In genomic region chr1:43650306-43650941, GRCh38 we compare ENCODE assay signal across 8 cellular contexts. TPM values are rescaled to one million over a fixed set of nuclear protein-coding genes. Genes with fewer than 3 reads are reported as not detected.
A peak's percentile ranks its signal among the peaks of the same experiment; 100 is the strongest.
DNase-seq lines count a peak whose midpoint lies in the region; ATAC-seq and TF ChIP-seq lines count a peak whose summit lies in the region.

No MANE protein-coding gene starts in this region.

- peaks cover 5% of the 10 kb centered on the region for H3K36me3 Mint-ChIP-seq in activated naive CD4-positive, alpha-beta T cell treated with anti-CD3 and anti-CD28 coated beads, Interleukin-2, amount 50 U/mL, for 24 hours
- H3K36me3 Mint-ChIP-seq in glutamatergic neuron (ENCODE audit: unreplicated experiment): no peaks in the 10 kb centered on the region

- peaks cover 33% of the 10 kb centered on the region for H3K4me1 Mint-ChIP-seq in activated naive CD4-positive, alpha-beta T cell treated with anti-CD3 and anti-CD28 coated beads, Interleukin-2, amount 50 U/mL, for 24 hours
- H3K4me1 Mint-ChIP-seq in glutamatergic neuron (ENCODE audit: low read depth, unreplicated experiment): peaks cover 14% of the 10 kb centered on the region

- peak overlapping the region; percentile 92 for H3K27ac Mint-ChIP-seq in activated naive CD4-positive, alpha-beta T cell treated with anti-CD3 and anti-CD28 coated beads, Interleukin-2, amount 50 U/mL, for 24 hours
- H3K27ac Mint-ChIP-seq in glutamatergic neuron (ENCODE audit: unreplicated experiment): peak overlapping the region; percentile 98

- H3K4me3 Mint-ChIP-seq in activated naive CD4-positive, alpha-beta T cell treated with anti-CD3 and anti-CD28 coated beads, Interleukin-2, amount 50 U/mL, for 24 hours: peak overlapping the region; percentile 93
- peak overlapping the region; percentile 97 for H3K4me3 Mint-ChIP-seq in glutamatergic neuron (ENCODE audit: unreplicated experiment)

- H3K4me3 ChIP-seq in HFF-Myc (replicated peaks; ENCODE audit: low read depth, low read length) (peak overlapping the region; percentile 95), SJSA1 (peak overlapping the region; percentile 62), thoracic aorta (peak overlapping the region; percentile 96)

- H3K4me1 ChIP-seq in SJSA1 (replicated peaks) (peaks cover 7% of the 10 kb centered on the region; the same call in 1 of the 2 replicates), thoracic aorta (ENCODE audit: control insufficient read depth in 1 of 2, low read depth in 2 of 2) (peaks cover 9 to 21% of the 10 kb centered on the region in 2 donors)

- H3K9me3 ChIP-seq in SJSA1 (replicated peaks): no peaks in the 10 kb centered on the region
- H3K9me3 ChIP-seq in thoracic aorta: no peaks in the 10 kb centered on the region

- H3K27me3 ChIP-seq in SJSA1 (replicated peaks) (no peaks in the 10 kb centered on the region), thoracic aorta (replicated peaks; ENCODE audit: insufficient read depth) (no peaks in the 10 kb centered on the region)

- TF ChIP-seq CTCF in HFF-Myc (IDR thresholded peaks at IDR 0.05; ENCODE audit: low read depth, low read length, missing control alignments): no peak
- TF ChIP-seq CTCF in glutamatergic neuron (IDR thresholded peaks at IDR 0.05; ENCODE audit: partially characterized antibody, unreplicated experiment): no peak
- TF ChIP-seq CTCF in omental fat pad (IDR thresholded peaks at IDR 0.05): no peak
- no peak for TF ChIP-seq CTCF in thoracic aorta (IDR thresholded peaks at IDR 0.05)

- H3K27ac ChIP-seq in SJSA1 (peak overlapping the region; percentile 55), thoracic aorta (peak overlapping the region; percentile 92 to 93)

- peaks cover 23% of the 10 kb centered on the region for H3K36me3 ChIP-seq in SJSA1
- peaks cover 8% of the 10 kb centered on the region for H3K36me3 ChIP-seq in thoracic aorta

- H3K27me3 Mint-ChIP-seq in activated naive CD4-positive, alpha-beta T cell treated with anti-CD3 and anti-CD28 coated beads, Interleukin-2, amount 50 U/mL, for 24 hours: no peaks in the 10 kb centered on the region
- H3K27me3 Mint-ChIP-seq in glutamatergic neuron (ENCODE audit: unreplicated experiment): peaks cover 1% of the 10 kb centered on the region

- peak; percentile 97 for DNase-seq in GM04504 (ENCODE audit: low read depth)
- peak; percentile 96 for DNase-seq in HFF-Myc (ENCODE audit: extremely low read depth, low read depth)
- peak; percentile 96 for DNase-seq in MV-4-11 (lab: John Stamatoyannopoulos, UW)
- peak; percentile 92 to 97 for DNase-seq in SJSA1 (ENCODE audit: low read depth in 1 of 2, low spot score in 2 of 2)
- peak; percentile 94 for DNase-seq in glutamatergic neuron
- DNase-seq in omental fat pad (ENCODE audit: low spot score): peak; percentile 92
- DNase-seq in thoracic aorta (ENCODE audit: low spot score): peak; percentile 91

- H3K9me3 Mint-ChIP-seq in activated naive CD4-positive, alpha-beta T cell treated with anti-CD3 and anti-CD28 coated beads, Interleukin-2, amount 50 U/mL, for 24 hours: no peaks in the 10 kb centered on the region
- H3K9me3 Mint-ChIP-seq in glutamatergic neuron (ENCODE audit: unreplicated experiment): peaks cover 13% of the 10 kb centered on the region

- ATAC-seq in omental fat pad (ENCODE audit: low FRiP score) (peak; percentile 86), thoracic aorta (ENCODE audit: insufficient number of reproducible peaks, low FRiP score, low read depth) (peak; percentile 99)

RNA-seq across cellular contexts. Expression of gene KDM4A, which starts 0.5 kb away (rescaled TPM):
- 22.4 and 25.6 TPM in 2 replicates for total RNA-seq in SJSA1 (2014; rRNA removed; shearing (Covaris generic))
- total RNA-seq in glutamatergic neuron (ENCODE audit: unreplicated experiment): 112 TPM
- 10 to 100 TPM; 19.7 to 26.0 (median 24.2) TPM for total RNA-seq in omental fat pad
- total RNA-seq in thoracic aorta: 10 to 100 TPM; 23.0 to 34.6 TPM

RNA-seq across cellular contexts. Expression of gene ST3GAL3, which starts 56.9 kb away (rescaled TPM):
- total RNA-seq in SJSA1 (2014; rRNA removed; shearing (Covaris generic)): 18.7 and 25.0 TPM in 2 replicates
- total RNA-seq in glutamatergic neuron (ENCODE audit: unreplicated experiment): 16.5 TPM
- 10 to 100 TPM; 13.4 to 23.9 (median 20.1) TPM for total RNA-seq in omental fat pad
- total RNA-seq in thoracic aorta: 10 to 100 TPM; 26.3 to 36.0 TPM

Comparison
In these comparisons a context has a peak if more than half of its experiments do, and no peak if none do; other contexts are left out.
1. Peak in every context shown above with its lines: DNase-seq, ATAC-seq, H3K4me3 ChIP-seq and H3K27ac ChIP-seq.